8 cellular contexts compared by ENCODE assay signal in genomic region chr1:246971322-246971721, GRCh38. TPM values are rescaled to one million over a fixed set of nuclear protein-coding genes. Genes with fewer than 3 reads are reported as not detected.
A peak's percentile ranks its signal among the peaks of the same experiment; 100 is the strongest.
DNase-seq lines count a peak whose midpoint lies in the region; ATAC-seq and TF ChIP-seq lines count a peak whose summit lies in the region.

No MANE protein-coding gene starts in this region.

- peaks cover 8 to 9% of the 10 kb centered on the region in 2 donors for H3K9me3 Mint-ChIP-seq in activated T-cell treated with anti-CD3 and anti-CD28 coated beads, Interleukin-2, amount 50 U/mL, for 72 hours

- no peak for ATAC-seq in activated T-cell treated with anti-CD3 and anti-CD28 coated beads, Interleukin-2, amount 50 U/mL, for 72 hours (replicated peaks in 1 of 2)
- no peak for ATAC-seq in GM19463 (IDR thresholded peaks at IDR 0.05; ENCODE audit: unreplicated experiment)
- no peak for ATAC-seq in HG02840 (IDR thresholded peaks at IDR 0.05; ENCODE audit: low FRiP score, unreplicated experiment)

- peaks cover 9 to 20% of the 10 kb centered on the region in 2 donors for H3K36me3 Mint-ChIP-seq in activated T-cell treated with anti-CD3 and anti-CD28 coated beads, Interleukin-2, amount 50 U/mL, for 72 hours (ENCODE audit: insufficient read depth in 2 of 2)

- no peak overlapping the region for H3K4me3 Mint-ChIP-seq in activated T-cell treated with anti-CD3 and anti-CD28 coated beads, Interleukin-2, amount 50 U/mL, for 72 hours

- no peaks in the 10 kb centered on the region for H3K4me1 Mint-ChIP-seq in activated T-cell treated with anti-CD3 and anti-CD28 coated beads, Interleukin-2, amount 50 U/mL, for 72 hours (ENCODE audit: low read depth)

- no peaks in the 10 kb centered on the region for H3K27me3 Mint-ChIP-seq in activated T-cell treated with anti-CD3 and anti-CD28 coated beads, Interleukin-2, amount 50 U/mL, for 72 hours (ENCODE audit: low read depth)

- no peak overlapping the region for H3K27ac Mint-ChIP-seq in activated T-cell treated with anti-CD3 and anti-CD28 coated beads, Interleukin-2, amount 50 U/mL, for 72 hours

- peak; percentile 91 for TF ChIP-seq CTCF in GM12872 (IDR thresholded peaks at IDR 0.05; ENCODE audit: insufficient read depth, low read depth, low read length)

- intact Hi-C loops in cardiac septum (cut with DNase I): loop anchor here (1.0 kb wide), 1 partner anchor 64 kb away; no protein-coding TSS in a partner anchor

- DNase-seq in NCI-H526 treated with DMSO at 0.1 percent for 48 hours (lab: John Stamatoyannopoulos, UW) (peak; percentile 15), cardiac septum (ENCODE audit: low spot score) (peak; percentile 86), iPS-NIHi7 (ENCODE audit: extremely low spot score) (no peak)
- peak; percentile 30 to 52 for DNase-seq in activated T-cell treated with anti-CD3 and anti-CD28 coated beads, Interleukin-2, amount 50 U/mL, for 72 hours
- peak; percentile 13 to 29 for DNase-seq in stimulated activated CD4-positive, alpha-beta T cell treated with anti-CD3 and anti-CD28 coated beads, Interleukin-12 subunit alpha, Interleukin-12 subunit beta, amount 100 ng/mL, for 24 hours (ENCODE audit: low read depth in 2 of 2)

RNA-seq across cellular contexts. Expression of gene ZNF695, which starts 36.5 kb away (rescaled TPM):
- total RNA-seq in activated T-cell treated with anti-CD3 and anti-CD28 coated beads, Interleukin-2, amount 50 U/mL, for 72 hours: 1 to 10 TPM; 1.7 to 6.3 TPM
- not detected for total RNA-seq in cardiac septum

RNA-seq across cellular contexts. Expression of gene AHCTF1, which starts 39.6 kb away (rescaled TPM):
- total RNA-seq in activated T-cell treated with anti-CD3 and anti-CD28 coated beads, Interleukin-2, amount 50 U/mL, for 72 hours: 10 to 100 TPM; 37.4 to 45.5 TPM
- 15.3 TPM for total RNA-seq in cardiac septum
